11 cellular contexts compared by ENCODE assay signal in genomic region chr5:154761062-154761740, GRCh38. TPM values are rescaled to one million over a fixed set of nuclear protein-coding genes. Genes with fewer than 3 reads are reported as not detected.
DNase-seq lines count a peak whose midpoint lies in the region; ATAC-seq, FAIRE-seq and TF ChIP-seq lines count a peak whose summit lies in the region.
"Had no signal": no experiment of that assay in that cellular context is flagged by ENCODE, and none has a peak within 500 bp of the region (broad histone marks: within the 10 kb centered on the region; RNA-seq: fewer than 3 reads in every experiment).

No MANE protein-coding gene starts in this region.

- peak; percentile 30 for ATAC-seq in activated CD4-positive, alpha-beta T cell treated with anti-CD3 and anti-CD28 coated beads for 36 hours
- ATAC-seq in HG02973 (IDR thresholded peaks at IDR 0.05; ENCODE audit: unreplicated experiment) (peak; percentile 31), psoas muscle (no peak)

- DNase-seq in activated CD4-positive, alpha-beta T cell treated with anti-CD3 and anti-CD28 coated beads for 36 hours: peak; percentile 46
- no peak for DNase-seq in activated CD4-positive, alpha-beta T cell treated with anti-CD3 and anti-CD28 coated beads for 4 hours
- DNase-seq in activated T-helper 2 cell treated with anti-CD3 and anti-CD28 coated beads, Interferon-gamma antibody, Interleukin-2, Interleukin-4, amounts not matched to agents 10 μg/mL and 5 μg/mL and 100 μg/mL, durations not matched to agents 14 hours and 24 hours and 36 hours (ENCODE audit: low spot score): no peak
- DNase-seq in small intestine: peak; percentile 17
- no peak for DNase-seq in brain microvascular endothelial cell
- DNase-seq in NCI-H2227 treated with DMSO at 0.1 percent for 48 hours (lab: John Stamatoyannopoulos, UW): no peak
- no peak for DNase-seq in psoas muscle
- DNase-seq: SHP77 had no signal

- peak overlapping the region; percentile 55 for H3K4me3 Mint-ChIP-seq in activated CD4-positive, alpha-beta T cell treated with anti-CD3 and anti-CD28 coated beads for 36 hours
- peak overlapping the region; percentile 43 for H3K4me3 Mint-ChIP-seq in activated T-helper 2 cell treated with anti-CD3 and anti-CD28 coated beads, Interferon-gamma antibody, Interleukin-2, Interleukin-4, amounts not matched to agents 10 μg/mL and 5 μg/mL and 100 μg/mL, durations not matched to agents 14 hours and 24 hours and 36 hours (ENCODE audit: low read depth)

- H3K9me3 ChIP-seq in small intestine (ENCODE audit: control insufficient read depth, low read depth) (no peaks in the 10 kb centered on the region), psoas muscle (no peaks in the 10 kb centered on the region)

- H3K9me3 Mint-ChIP-seq in activated CD4-positive, alpha-beta T cell treated with anti-CD3 and anti-CD28 coated beads for 36 hours (ENCODE audit: low read depth): no peaks in the 10 kb centered on the region
- no peaks in the 10 kb centered on the region for H3K9me3 Mint-ChIP-seq in activated T-helper 2 cell treated with anti-CD3 and anti-CD28 coated beads, Interferon-gamma antibody, Interleukin-2, Interleukin-4, amounts not matched to agents 10 μg/mL and 5 μg/mL and 100 μg/mL, durations not matched to agents 14 hours and 24 hours and 36 hours

- in situ Hi-C loops in brain microvascular endothelial cell (cut with HindIII; ENCODE audit: low pct_ligation_motif_present, low sequenced_read_pairs): no loop called here

- TF ChIP-seq CTCF in brain microvascular endothelial cell (IDR thresholded peaks at IDR 0.05; ENCODE audit: low read depth, low read length, missing control alignments): no peak
- no peak for TF ChIP-seq CTCF in psoas muscle (IDR thresholded peaks at IDR 0.05)

- H3K36me3 ChIP-seq in small intestine (ENCODE audit: control insufficient read depth in 2 of 2, insufficient read depth in 2 of 2, low read length in 2 of 2) (no peaks in the 10 kb centered on the region), brain microvascular endothelial cell (replicated peaks) (no peaks in the 10 kb centered on the region), psoas muscle (ENCODE audit: insufficient read depth in 1 of 2, low read depth in 1 of 2) (no peaks in the 10 kb centered on the region)

- POLR2A ChIA-PET in activated CD4-positive, alpha-beta T cell treated with anti-CD3 and anti-CD28 coated beads for 36 hours (lab: Charles Lee): interaction anchor here (0.5 to 0.6 kb wide), 2 partner anchors 93 to 98 kb away, joined by 3 read pairs; no protein-coding TSS in a partner anchor

- no peak overlapping the region for H3K4me3 ChIP-seq in small intestine (ENCODE audit: low read depth in 1 of 2, low read length in 2 of 2)
- H3K4me3 ChIP-seq in brain microvascular endothelial cell (ENCODE audit: low read depth, low read length): no peak overlapping the region
- H3K4me3 ChIP-seq in psoas muscle: no peak overlapping the region

- H3K36me3 Mint-ChIP-seq in activated CD4-positive, alpha-beta T cell treated with anti-CD3 and anti-CD28 coated beads for 36 hours (ENCODE audit: low read depth): peaks cover 19% of the 10 kb centered on the region
- H3K36me3 Mint-ChIP-seq in activated T-helper 2 cell treated with anti-CD3 and anti-CD28 coated beads, Interferon-gamma antibody, Interleukin-2, Interleukin-4, amounts not matched to agents 10 μg/mL and 5 μg/mL and 100 μg/mL, durations not matched to agents 14 hours and 24 hours and 36 hours (ENCODE audit: low read depth): peaks cover 34% of the 10 kb centered on the region

- 21 to 42% (median 28%) methylated on average over 5 of the region's 5 CpGs for WGBS in small intestine, 3 donors
- WGBS in psoas muscle, 3 donors: 55 to 64% (median 56%) methylated on average over 5 of the region's 5 CpGs

- CTCF ChIA-PET in activated CD4-positive, alpha-beta T cell treated with anti-CD3 and anti-CD28 coated beads for 36 hours (lab: Charles Lee): interaction anchor here (0.6 to 2.3 kb wide), 4 partner anchors 9 to 188 kb away, joined by 3 to 8 read pairs (median 3); no protein-coding TSS in a partner anchor

- H3K27me3 ChIP-seq in small intestine (ENCODE audit: control insufficient read depth in 2 of 2, insufficient read depth in 2 of 2, low read length in 2 of 2) (no peaks in the 10 kb centered on the region), brain microvascular endothelial cell (replicated peaks) (no peaks in the 10 kb centered on the region), psoas muscle (ENCODE audit: insufficient read depth in 3 of 3, low read length in 2 of 3) (no peaks in the 10 kb centered on the region)

- H3K4me1 ChIP-seq in small intestine (ENCODE audit: control insufficient read depth in 2 of 2, insufficient read depth in 1 of 2, low read depth in 1 of 2, low read length in 1 of 2) (peaks cover 8 to 17% of the 10 kb centered on the region in 2 donors), psoas muscle (peaks cover 58% of the 10 kb centered on the region)

- H3K27ac ChIP-seq in small intestine (ENCODE audit: low read depth in 1 of 2, low read length in 1 of 2) (peak overlapping the region in 1 of 2 donors; percentile 39), brain microvascular endothelial cell (no peak overlapping the region), psoas muscle (no peak overlapping the region)

- peak overlapping the region; percentile 94 for H3K27ac Mint-ChIP-seq in activated CD4-positive, alpha-beta T cell treated with anti-CD3 and anti-CD28 coated beads for 36 hours
- peak overlapping the region; percentile 77 for H3K27ac Mint-ChIP-seq in activated T-helper 2 cell treated with anti-CD3 and anti-CD28 coated beads, Interferon-gamma antibody, Interleukin-2, Interleukin-4, amounts not matched to agents 10 μg/mL and 5 μg/mL and 100 μg/mL, durations not matched to agents 14 hours and 24 hours and 36 hours

- peaks cover 72% of the 10 kb centered on the region for H3K4me1 Mint-ChIP-seq in activated CD4-positive, alpha-beta T cell treated with anti-CD3 and anti-CD28 coated beads for 36 hours
- H3K4me1 Mint-ChIP-seq in activated T-helper 2 cell treated with anti-CD3 and anti-CD28 coated beads, Interferon-gamma antibody, Interleukin-2, Interleukin-4, amounts not matched to agents 10 μg/mL and 5 μg/mL and 100 μg/mL, durations not matched to agents 14 hours and 24 hours and 36 hours (ENCODE audit: low read depth): peaks cover 58% of the 10 kb centered on the region

- H3K27me3 Mint-ChIP-seq in activated CD4-positive, alpha-beta T cell treated with anti-CD3 and anti-CD28 coated beads for 36 hours: no peaks in the 10 kb centered on the region
- H3K27me3 Mint-ChIP-seq in activated T-helper 2 cell treated with anti-CD3 and anti-CD28 coated beads, Interferon-gamma antibody, Interleukin-2, Interleukin-4, amounts not matched to agents 10 μg/mL and 5 μg/mL and 100 μg/mL, durations not matched to agents 14 hours and 24 hours and 36 hours (ENCODE audit: low read depth): no peaks in the 10 kb centered on the region

- FAIRE-seq in small intestine (lab: Jason Lieb, UNC): no peak
- FAIRE-seq: A204.1, endometrium had no signal

- intact Hi-C loops in activated CD4-positive, alpha-beta T cell treated with anti-CD3 and anti-CD28 coated beads for 36 hours (cut with DNase I, micrococcal nuclease): no loop called here
- intact Hi-C loops in activated T-helper 2 cell treated with anti-CD3 and anti-CD28 coated beads, Interferon-gamma antibody, Interleukin-2, Interleukin-4, amounts not matched to agents 10 μg/mL and 5 μg/mL and 100 μg/mL, durations not matched to agents 14 hours and 24 hours and 36 hours (cut with micrococcal nuclease): loop anchor here (2.0 kb wide), 1 partner anchor 52 kb away; no protein-coding TSS in a partner anchor
- intact Hi-C loops in psoas muscle (cut with DNase I): loop anchor here in 1 of 2 donors (2.0 kb wide), 1 partner anchor 16 kb away; no protein-coding TSS in a partner anchor

RNA-seq across cellular contexts. Expression of gene LARP1, which starts 6.0 kb away (rescaled TPM):
- 100 to 1,000 TPM; 225 to 339 TPM for total RNA-seq in activated CD4-positive, alpha-beta T cell treated with anti-CD3 and anti-CD28 coated beads for 36 hours
- total RNA-seq in activated T-helper 2 cell treated with anti-CD3 and anti-CD28 coated beads, Interferon-gamma antibody, Interleukin-2, Interleukin-4, amounts not matched to agents 10 μg/mL and 5 μg/mL and 100 μg/mL, durations not matched to agents 14 hours and 24 hours and 36 hours: 278 and 301 TPM in 2 replicates
- polyA plus RNA-seq in small intestine: 10 to 100 TPM; 16.8 to 63.2 (median 22.8) TPM
- total RNA-seq in psoas muscle: 100 to 1,000 TPM; 105 to 173 (median 162) TPM
- polyA plus RNA-seq in psoas muscle: 100 to 1,000 TPM in 1 of 3 donors, 10 to 100 TPM in 2; 34.1 to 108 (median 48.4) TPM

Comparison
In these comparisons a context has a peak if more than half of its experiments do, and no peak if none do; other contexts are left out.
1. DNase-seq: peak in activated CD4-positive, alpha-beta T cell treated with anti-CD3 and anti-CD28 coated beads for 36 hours (single experiment) and small intestine (single experiment); none in activated CD4-positive, alpha-beta T cell treated with anti-CD3 and anti-CD28 coated beads for 4 hours (0 of 2), activated T-helper 2 cell treated with anti-CD3 and anti-CD28 coated beads, Interferon-gamma antibody, Interleukin-2, Interleukin-4, amounts not matched to agents 10 μg/mL and 5 μg/mL and 100 μg/mL, durations not matched to agents 14 hours and 24 hours and 36 hours (single experiment), brain microvascular endothelial cell (single experiment), NCI-H2227 treated with DMSO at 0.1 percent for 48 hours (single experiment) and psoas muscle (0 of 2).
2. ATAC-seq: peak in activated CD4-positive, alpha-beta T cell treated with anti-CD3 and anti-CD28 coated beads for 36 hours (single experiment) and HG02973 (single experiment); none in psoas muscle (0 of 4).